ENCODE assay signal across 14 cellular contexts in genomic region chr20:62337558-62338293, GRCh38. TPM values are rescaled to one million over a fixed set of nuclear protein-coding genes. Genes with fewer than 3 reads are reported as not detected.
DNase-seq lines count a peak whose midpoint lies in the region; ATAC-seq and TF ChIP-seq lines count a peak whose summit lies in the region.
"Had no signal": no experiment of that assay in that cellular context is flagged by ENCODE, and none has a peak within 500 bp of the region (broad histone marks: within the 10 kb centered on the region; RNA-seq: fewer than 3 reads in every experiment).

No MANE protein-coding gene starts in this region.

- ATAC-seq in GM18868 (IDR thresholded peaks at IDR 0.05; ENCODE audit: unreplicated experiment) (peak; percentile 49), HCT116 (no peak), HG02852 (IDR thresholded peaks at IDR 0.05; ENCODE audit: unreplicated experiment) (no peak)
- ATAC-seq: K562; stimulated activated naive CD8-positive, alpha-beta T cell treated with anti-CD3 and anti-CD28 coated beads, Interleukin-15, amount 100 ng/mL, for 72 hours had no signal

- no peaks in the 10 kb centered on the region; the same call in 1 of the 2 replicates for H4K20me1 ChIP-seq in HCT116 (ENCODE audit: insufficient read depth)

- H3K9me2 ChIP-seq in HCT116 (ENCODE audit: insufficient read depth) = no peaks in the 10 kb centered on the region

- CTCF ChIA-PET in HCT116 (lab: Charles Lee) = no interaction called here
- CTCF ChIA-PET in RWPE1 (lab: Yijun Ruan, JAX) = no interaction called here
- CTCF ChIA-PET in HEK293T (lab: Yijun Ruan, JAX) = no interaction called here

- H3K4me3 ChIP-seq in HCT116 (replicated peaks in 1 of 2; ENCODE audit: low read depth in 1 of 2, low read length in 2 of 2) (no peak overlapping the region), sigmoid colon (no peak overlapping the region)
- H3K4me3 ChIP-seq: K562, SJCRH30 had no signal

- no peaks in the 10 kb centered on the region for H3K27me3 ChIP-seq in HCT116 (ENCODE audit: insufficient read depth, low read length)
- H3K27me3 ChIP-seq in sigmoid colon = no peaks in the 10 kb centered on the region
- H3K27me3 ChIP-seq: SJCRH30 had no signal

- 71 to 81% methylated on average over 34 of the region's 34 CpGs for whole genome bisulfite sequencing in sigmoid colon, 2 donors

- intact Hi-C loops in HCT116 (cut with micrococcal nuclease) = no loop called here
- intact Hi-C loops in sigmoid colon (cut with DNase I) = no loop called here

- no peaks in the 10 kb centered on the region for H3K9me3 ChIP-seq in HCT116 (ENCODE audit: control insufficient read depth in 1 of 2, insufficient read depth in 1 of 2, low read depth in 1 of 2, low read length in 2 of 2)
- H3K9me3 ChIP-seq in sigmoid colon = no peaks in the 10 kb centered on the region
- H3K9me3 ChIP-seq: SJCRH30 had no signal

- H3K4me1 ChIP-seq in HCT116 (ENCODE audit: control insufficient read depth in 1 of 2, insufficient read depth in 2 of 2, low read length in 2 of 2) (no peaks in the 10 kb centered on the region), sigmoid colon (no peaks in the 10 kb centered on the region)
- H3K4me1 ChIP-seq: SJCRH30 had no signal

- no peak overlapping the region for H2AFZ ChIP-seq in HCT116 (ENCODE audit: low read depth, low read length, poor library complexity, severe bottlenecking)

- DNase-seq in HCT116 (ENCODE audit: low read depth, low spot score) = no peak
- no peak for DNase-seq in RWPE1 (ENCODE audit: low spot score)
- DNase-seq in sigmoid colon = no peak
- no peak for DNase-seq in 8988T
- no peak for DNase-seq in HEK293T (ENCODE audit: extremely low spot score)
- DNase-seq: activated CD4-positive, CD25-positive, alpha-beta regulatory T cell; hippocampal formation; posterior cingulate gyrus; SJCRH30; stimulated activated CD4-positive, alpha-beta T cell treated with anti-CD3 and anti-CD28 coated beads, Interleukin-2, amount 100 ng/mL, for 48 hours; stimulated activated naive CD8-positive, alpha-beta T cell treated with anti-CD3 and anti-CD28 coated beads, Interleukin-15, amount 100 ng/mL, for 72 hours had no signal

- peaks cover 22 to 36% of the 10 kb centered on the region in 2 experiments; a peak in 3 of 4 replicates for H3K36me3 ChIP-seq in HCT116 (ENCODE audit: control insufficient read depth in 1 of 2, insufficient read depth in 2 of 2, low read length in 2 of 2)
- H3K36me3 ChIP-seq in sigmoid colon = peaks cover 51 to 99% (median 62%) of the 10 kb centered on the region in 4 donors

- TF ChIP-seq EP300 in sigmoid colon (IDR thresholded peaks at IDR 0.05) = no peak

- TF ChIP-seq POLR2A in HCT116 (IDR thresholded peaks at IDR 0.05; ENCODE audit: borderline replicate concordance, extremely low read depth, insufficient read depth, insufficient read length) = no peak
- no peak for TF ChIP-seq POLR2A in sigmoid colon (IDR thresholded peaks at IDR 0.05)

- POLR2A ChIA-PET in HCT116 (lab: Charles Lee) (no interaction called here), RWPE1 (lab: Yijun Ruan, JAX; ENCODE audit: low non-redundant PET) (no interaction called here), HEK293T (lab: Yijun Ruan, JAX) (no interaction called here)

- RAD21 ChIA-PET in HCT116 (lab: Charles Lee; ENCODE audit: low non-redundant PET in 1 of 2, low total read pairs in 2 of 2, uncharacterized antibody in 2 of 2, unreplicated experiment in 2 of 2) = no interaction called here

- H3K4me2 ChIP-seq in HCT116 (ENCODE audit: low read length) = no peak overlapping the region

- no peak for TF ChIP-seq RAD21 in HCT116 (IDR thresholded peaks at IDR 0.05; ENCODE audit: low read depth)

- BruUV-seq in HCT116 (replicated peaks; lab: Mats Ljungman, UMichigan) = TSS peak; percentile 40

- peaks cover 5% of the 10 kb centered on the region; the same call in 1 of the 2 replicates for H3K79me2 ChIP-seq in HCT116 (ENCODE audit: insufficient read depth, low read length)

- H3K27ac ChIP-seq in HCT116 (ENCODE audit: low read depth, low read length) = no peak overlapping the region
- H3K27ac ChIP-seq in RWPE1 = peak overlapping the region; percentile 50
- H3K27ac ChIP-seq in sigmoid colon = peak overlapping the region in 3 of 4 donors; percentile 13 to 48 (median 27)
- H3K27ac ChIP-seq: SJCRH30 had no signal

- H3K9ac ChIP-seq in HCT116 (ENCODE audit: low read length) = no peak overlapping the region

- TF ChIP-seq CTCF in HCT116 (IDR thresholded peaks at IDR 0.05 in 2 of 3, conservative IDR thresholded peaks at IDR 0.05 in 1 of 3; ENCODE audit: borderline replicate concordance in 1 of 3, insufficient read depth in 1 of 3, low read depth in 2 of 3, low read length in 2 of 3) (no peak), RWPE1 (conservative IDR thresholded peaks at IDR 0.05; ENCODE audit: low read depth) (no peak), sigmoid colon (IDR thresholded peaks at IDR 0.05) (no peak)

TF ChIP-seq in HCT116, 20 proteins besides CTCF, POLR2A, EP300 and RAD21:
- TF ChIP-seq ATF3 (IDR thresholded peaks at IDR 0.05) (no peak), EZH2 (IDR thresholded peaks at IDR 0.05) (no peak), EZH2phosphoT487 (IDR thresholded peaks at IDR 0.05; ENCODE audit: borderline replicate concordance) (no peak), JUND (IDR thresholded peaks at IDR 0.05) (no peak), ELF1 (IDR thresholded peaks at IDR 0.05; ENCODE audit: borderline replicate concordance, low read depth) (no peak)

TF ChIP-seq in HEK293T, 16 proteins besides CTCF, POLR2A, EP300 and RAD21:
- TF ChIP-seq PKNOX1 (IDR thresholded peaks at IDR 0.05) (no peak), ARNT (IDR thresholded peaks at IDR 0.05) (no peak), TARDBP (IDR thresholded peaks at IDR 0.05) (no peak), SP1 (IDR thresholded peaks at IDR 0.05) (no peak), CTBP1 (IDR thresholded peaks at IDR 0.05; ENCODE audit: borderline replicate concordance) (no peak), FOXM1 (IDR thresholded peaks at IDR 0.05; ENCODE audit: borderline replicate concordance) (no peak), ELF4 (IDR thresholded peaks at IDR 0.05) (no peak), FOXA1 (IDR thresholded peaks at IDR 0.05) (no peak), SUZ12 (IDR thresholded peaks at IDR 0.05) (no peak), NFRKB (IDR thresholded peaks at IDR 0.05) (no peak), LEF1 (IDR thresholded peaks at IDR 0.05; ENCODE audit: borderline replicate concordance) (no peak), HDGF (IDR thresholded peaks at IDR 0.05; ENCODE audit: borderline replicate concordance) (no peak), ZNF384 (IDR thresholded peaks at IDR 0.05) (no peak), L3MBTL2 (conservative IDR thresholded peaks at IDR 0.05) (no peak), FOXK2 (IDR thresholded peaks at IDR 0.05) (no peak), BHLHE40 (IDR thresholded peaks at IDR 0.05; ENCODE audit: borderline replicate concordance) (no peak)

RNA-seq across cellular contexts. Expression of gene LAMA5, which starts 29.4 kb away (rescaled TPM):
- total RNA-seq in HCT116 (2021; ENCODE audit: unreplicated experiment) = 321 TPM
- 190 and 217 TPM in 2 replicates for polyA plus RNA-seq in HCT116 (2012)
- total RNA-seq in sigmoid colon = 100 to 1,000 TPM in 3 of 4 donors, 10 to 100 TPM in 1; 53.5 to 409 (median 134) TPM
- 10 to 100 TPM in 1 of 3 donors, 1 to 10 TPM in 2; 1.8 to 56.5 (median 3.2) TPM for polyA plus RNA-seq in sigmoid colon

RNA-seq across cellular contexts. Expression of gene ADRM1, which starts 34.9 kb away (rescaled TPM):
- total RNA-seq in HCT116 (2021; ENCODE audit: unreplicated experiment) = 158 TPM
- polyA plus RNA-seq in HCT116 (2012) = 196 and 200 TPM in 2 replicates
- 100 to 1,000 TPM; 100 to 130 (median 119) TPM for total RNA-seq in sigmoid colon
- 100 to 1,000 TPM in 1 of 3 donors, 10 to 100 TPM in 2; 61.3 to 102 (median 77.7) TPM for polyA plus RNA-seq in sigmoid colon

RNA-seq across cellular contexts. Expression of gene RPS21, which starts 49.2 kb away (rescaled TPM):
- 2,488 TPM for total RNA-seq in HCT116 (2021; ENCODE audit: unreplicated experiment)
- 5,598 and 10,032 TPM in 2 replicates for polyA plus RNA-seq in HCT116 (2012)
- 1,000 to 10,000 TPM; 2,383 to 8,235 (median 5,456) TPM for total RNA-seq in sigmoid colon
- polyA plus RNA-seq in sigmoid colon = 1,000 to 10,000 TPM; 2,794 to 6,260 (median 4,441) TPM
